ENCODE assay signal across 1 cellular context in the genomic region with DNA sequence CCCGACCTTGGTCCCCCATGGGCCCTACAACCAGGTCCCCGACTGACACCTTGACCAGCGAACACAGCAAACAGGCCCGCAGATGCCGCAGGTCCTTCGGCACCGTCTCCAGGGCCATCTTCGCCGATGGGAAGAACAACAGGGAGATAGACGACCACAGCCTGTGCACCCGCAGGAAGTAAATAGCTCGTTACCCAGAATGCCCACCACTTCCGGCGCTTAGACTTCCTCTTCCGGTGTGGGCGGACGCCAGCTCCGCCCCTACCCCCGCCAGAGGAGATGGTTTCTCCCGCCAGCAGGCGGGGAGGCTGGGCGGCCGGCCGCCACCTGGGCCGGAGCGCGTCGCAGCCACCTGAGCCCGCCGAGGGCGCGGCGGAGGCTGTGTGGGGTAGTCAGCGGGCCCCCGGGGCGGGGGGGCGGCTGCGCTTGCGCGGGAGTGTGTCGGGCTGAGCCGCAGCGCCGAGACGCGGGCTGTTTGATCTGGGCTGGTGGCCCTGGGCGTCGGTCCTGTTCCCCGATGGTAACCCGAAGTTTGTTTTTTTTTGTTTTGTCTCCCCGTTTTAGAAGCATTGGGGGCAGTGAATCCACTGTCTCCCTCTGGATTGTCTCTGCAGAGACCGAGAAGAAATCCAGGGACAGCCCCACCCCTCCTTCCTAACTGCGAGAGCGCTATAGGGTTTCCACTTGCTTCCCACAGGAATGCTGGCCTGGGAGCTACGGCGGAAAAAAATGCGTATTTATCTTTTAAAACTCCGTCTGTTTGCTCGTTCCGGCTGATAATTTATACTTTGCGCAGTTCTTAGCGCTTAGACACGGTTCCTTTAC.
A peak's percentile ranks its signal among the peaks of the same experiment; 100 is the strongest.
TF ChIP-seq lines count a peak whose summit lies in the region.

A gene (minus strand): TSS at position 184 of the 825 bp plus-strand sequence. CDS start 66 bp downstream, at position 118.

TF ChIP-seq in K562, 482 proteins besides CTCF, POLR2A, EP300 and RAD21 (continued from another document and continues in another):
- TF ChIP-seq, protein P1, sequence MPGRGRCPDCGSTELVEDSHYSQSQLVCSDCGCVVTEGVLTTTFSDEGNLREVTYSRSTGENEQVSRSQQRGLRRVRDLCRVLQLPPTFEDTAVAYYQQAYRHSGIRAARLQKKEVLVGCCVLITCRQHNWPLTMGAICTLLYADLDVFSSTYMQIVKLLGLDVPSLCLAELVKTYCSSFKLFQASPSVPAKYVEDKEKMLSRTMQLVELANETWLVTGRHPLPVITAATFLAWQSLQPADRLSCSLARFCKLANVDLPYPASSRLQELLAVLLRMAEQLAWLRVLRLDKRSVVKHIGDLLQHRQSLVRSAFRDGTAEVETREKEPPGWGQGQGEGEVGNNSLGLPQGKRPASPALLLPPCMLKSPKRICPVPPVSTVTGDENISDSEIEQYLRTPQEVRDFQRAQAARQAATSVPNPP (IDR thresholded peaks at IDR 0.05; ENCODE audit: borderline replicate concordance, insufficient read depth, insufficient read length): no peak
- TF ChIP-seq, protein P2, sequence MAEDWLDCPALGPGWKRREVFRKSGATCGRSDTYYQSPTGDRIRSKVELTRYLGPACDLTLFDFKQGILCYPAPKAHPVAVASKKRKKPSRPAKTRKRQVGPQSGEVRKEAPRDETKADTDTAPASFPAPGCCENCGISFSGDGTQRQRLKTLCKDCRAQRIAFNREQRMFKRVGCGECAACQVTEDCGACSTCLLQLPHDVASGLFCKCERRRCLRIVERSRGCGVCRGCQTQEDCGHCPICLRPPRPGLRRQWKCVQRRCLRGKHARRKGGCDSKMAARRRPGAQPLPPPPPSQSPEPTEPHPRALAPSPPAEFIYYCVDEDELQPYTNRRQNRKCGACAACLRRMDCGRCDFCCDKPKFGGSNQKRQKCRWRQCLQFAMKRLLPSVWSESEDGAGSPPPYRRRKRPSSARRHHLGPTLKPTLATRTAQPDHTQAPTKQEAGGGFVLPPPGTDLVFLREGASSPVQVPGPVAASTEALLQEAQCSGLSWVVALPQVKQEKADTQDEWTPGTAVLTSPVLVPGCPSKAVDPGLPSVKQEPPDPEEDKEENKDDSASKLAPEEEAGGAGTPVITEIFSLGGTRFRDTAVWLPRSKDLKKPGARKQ (CRISPR knock-in tag; IDR thresholded peaks at IDR 0.05): no peak
- TF ChIP-seq MYNN (IDR thresholded peaks at IDR 0.05): no peak; the same call in 1 of the 2 replicates
- no peak for TF ChIP-seq MYNN (CRISPR knock-in tag; IDR thresholded peaks at IDR 0.05)
- TF ChIP-seq FOXK1 (CRISPR knock-in tag; IDR thresholded peaks at IDR 0.05; ENCODE audit: borderline replicate concordance): peak; percentile 97
- TF ChIP-seq RBM25 (IDR thresholded peaks at IDR 0.05; ENCODE audit: low read depth, low read length, severe bottlenecking): no peak
- TF ChIP-seq, protein P3, sequence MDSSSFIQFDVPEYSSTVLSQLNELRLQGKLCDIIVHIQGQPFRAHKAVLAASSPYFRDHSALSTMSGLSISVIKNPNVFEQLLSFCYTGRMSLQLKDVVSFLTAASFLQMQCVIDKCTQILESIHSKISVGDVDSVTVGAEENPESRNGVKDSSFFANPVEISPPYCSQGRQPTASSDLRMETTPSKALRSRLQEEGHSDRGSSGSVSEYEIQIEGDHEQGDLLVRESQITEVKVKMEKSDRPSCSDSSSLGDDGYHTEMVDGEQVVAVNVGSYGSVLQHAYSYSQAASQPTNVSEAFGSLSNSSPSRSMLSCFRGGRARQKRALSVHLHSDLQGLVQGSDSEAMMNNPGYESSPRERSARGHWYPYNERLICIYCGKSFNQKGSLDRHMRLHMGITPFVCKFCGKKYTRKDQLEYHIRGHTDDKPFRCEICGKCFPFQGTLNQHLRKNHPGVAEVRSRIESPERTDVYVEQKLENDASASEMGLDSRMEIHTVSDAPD (CRISPR knock-in tag; IDR thresholded peaks at IDR 0.05): no peak
- TF ChIP-seq ZNF79 (CRISPR knock-in tag; IDR thresholded peaks at IDR 0.05; ENCODE audit: low read depth): no peak
- no peak for TF ChIP-seq MED1 (CRISPR knock-in tag; IDR thresholded peaks at IDR 0.05; ENCODE audit: borderline replicate concordance)
- TF ChIP-seq BRF1 (IDR thresholded peaks at IDR 0.05; ENCODE audit: borderline replicate concordance, extremely low read depth, insufficient read length): no peak
- TF ChIP-seq ZNF584 (CRISPR knock-in tag; IDR thresholded peaks at IDR 0.05; ENCODE audit: low read depth): no peak
- no peak for TF ChIP-seq DNMT1 (IDR thresholded peaks at IDR 0.05)
- no peak for TF ChIP-seq ZNF165 (CRISPR knock-in tag; IDR thresholded peaks at IDR 0.05; ENCODE audit: borderline replicate concordance)
- TF ChIP-seq ATF1 (CRISPR knock-in tag; IDR thresholded peaks at IDR 0.05): no peak
- peak; percentile 66 for TF ChIP-seq ATF1 (tag; IDR thresholded peaks at IDR 0.05)
- TF ChIP-seq ZNF431 (CRISPR knock-in tag; IDR thresholded peaks at IDR 0.05): no peak
- no peak for TF ChIP-seq ZNF184 (CRISPR knock-in tag; IDR thresholded peaks at IDR 0.05)
- TF ChIP-seq ASH1L (IDR thresholded peaks at IDR 0.05; ENCODE audit: borderline replicate concordance, low read depth, partially characterized antibody): no peak
- TF ChIP-seq KAT2B (IDR thresholded peaks at IDR 0.05; ENCODE audit: low read depth, low read length): no peak
- TF ChIP-seq, protein P4, sequence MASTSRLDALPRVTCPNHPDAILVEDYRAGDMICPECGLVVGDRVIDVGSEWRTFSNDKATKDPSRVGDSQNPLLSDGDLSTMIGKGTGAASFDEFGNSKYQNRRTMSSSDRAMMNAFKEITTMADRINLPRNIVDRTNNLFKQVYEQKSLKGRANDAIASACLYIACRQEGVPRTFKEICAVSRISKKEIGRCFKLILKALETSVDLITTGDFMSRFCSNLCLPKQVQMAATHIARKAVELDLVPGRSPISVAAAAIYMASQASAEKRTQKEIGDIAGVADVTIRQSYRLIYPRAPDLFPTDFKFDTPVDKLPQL (IDR thresholded peaks at IDR 0.05; ENCODE audit: extremely low read depth, insufficient read length): no peak
- TF ChIP-seq, protein P5, sequence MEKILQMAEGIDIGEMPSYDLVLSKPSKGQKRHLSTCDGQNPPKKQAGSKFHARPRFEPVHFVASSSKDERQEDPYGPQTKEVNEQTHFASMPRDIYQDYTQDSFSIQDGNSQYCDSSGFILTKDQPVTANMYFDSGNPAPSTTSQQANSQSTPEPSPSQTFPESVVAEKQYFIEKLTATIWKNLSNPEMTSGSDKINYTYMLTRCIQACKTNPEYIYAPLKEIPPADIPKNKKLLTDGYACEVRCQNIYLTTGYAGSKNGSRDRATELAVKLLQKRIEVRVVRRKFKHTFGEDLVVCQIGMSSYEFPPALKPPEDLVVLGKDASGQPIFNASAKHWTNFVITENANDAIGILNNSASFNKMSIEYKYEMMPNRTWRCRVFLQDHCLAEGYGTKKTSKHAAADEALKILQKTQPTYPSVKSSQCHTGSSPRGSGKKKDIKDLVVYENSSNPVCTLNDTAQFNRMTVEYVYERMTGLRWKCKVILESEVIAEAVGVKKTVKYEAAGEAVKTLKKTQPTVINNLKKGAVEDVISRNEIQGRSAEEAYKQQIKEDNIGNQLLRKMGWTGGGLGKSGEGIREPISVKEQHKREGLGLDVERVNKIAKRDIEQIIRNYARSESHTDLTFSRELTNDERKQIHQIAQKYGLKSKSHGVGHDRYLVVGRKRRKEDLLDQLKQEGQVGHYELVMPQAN (IDR thresholded peaks at IDR 0.05; ENCODE audit: borderline replicate concordance): peak; percentile 77; the same call in 1 of the 2 replicates
- TF ChIP-seq GABPB1 (CRISPR knock-in tag; IDR thresholded peaks at IDR 0.05): peak; percentile 94
- no peak for TF ChIP-seq ZNF785 (CRISPR knock-in tag; IDR thresholded peaks at IDR 0.05)
- TF ChIP-seq ZNF232 (CRISPR knock-in tag; IDR thresholded peaks at IDR 0.05): no peak
- TF ChIP-seq, protein P6, sequence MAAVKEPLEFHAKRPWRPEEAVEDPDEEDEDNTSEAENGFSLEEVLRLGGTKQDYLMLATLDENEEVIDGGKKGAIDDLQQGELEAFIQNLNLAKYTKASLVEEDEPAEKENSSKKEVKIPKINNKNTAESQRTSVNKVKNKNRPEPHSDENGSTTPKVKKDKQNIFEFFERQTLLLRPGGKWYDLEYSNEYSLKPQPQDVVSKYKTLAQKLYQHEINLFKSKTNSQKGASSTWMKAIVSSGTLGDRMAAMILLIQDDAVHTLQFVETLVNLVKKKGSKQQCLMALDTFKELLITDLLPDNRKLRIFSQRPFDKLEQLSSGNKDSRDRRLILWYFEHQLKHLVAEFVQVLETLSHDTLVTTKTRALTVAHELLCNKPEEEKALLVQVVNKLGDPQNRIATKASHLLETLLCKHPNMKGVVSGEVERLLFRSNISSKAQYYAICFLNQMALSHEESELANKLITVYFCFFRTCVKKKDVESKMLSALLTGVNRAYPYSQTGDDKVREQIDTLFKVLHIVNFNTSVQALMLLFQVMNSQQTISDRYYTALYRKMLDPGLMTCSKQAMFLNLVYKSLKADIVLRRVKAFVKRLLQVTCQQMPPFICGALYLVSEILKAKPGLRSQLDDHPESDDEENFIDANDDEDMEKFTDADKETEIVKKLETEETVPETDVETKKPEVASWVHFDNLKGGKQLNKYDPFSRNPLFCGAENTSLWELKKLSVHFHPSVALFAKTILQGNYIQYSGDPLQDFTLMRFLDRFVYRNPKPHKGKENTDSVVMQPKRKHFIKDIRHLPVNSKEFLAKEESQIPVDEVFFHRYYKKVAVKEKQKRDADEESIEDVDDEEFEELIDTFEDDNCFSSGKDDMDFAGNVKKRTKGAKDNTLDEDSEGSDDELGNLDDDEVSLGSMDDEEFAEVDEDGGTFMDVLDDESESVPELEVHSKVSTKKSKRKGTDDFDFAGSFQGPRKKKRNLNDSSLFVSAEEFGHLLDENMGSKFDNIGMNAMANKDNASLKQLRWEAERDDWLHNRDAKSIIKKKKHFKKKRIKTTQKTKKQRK (IDR thresholded peaks at IDR 0.05; ENCODE audit: borderline replicate concordance, low read depth, low read length): no peak
- peak; percentile 64 for TF ChIP-seq NEUROD1 (IDR thresholded peaks at IDR 0.05; ENCODE audit: borderline replicate concordance, low read depth, low read length, partially characterized antibody)
- TF ChIP-seq ZNF668 (CRISPR knock-in tag; IDR thresholded peaks at IDR 0.05): no peak
- TF ChIP-seq MAZ (CRISPR knock-in tag; conservative IDR thresholded peaks at IDR 0.05 in 1 of 2, IDR thresholded peaks at IDR 0.05 in 1 of 2): peak; percentile 76 to 92
- no peak for TF ChIP-seq CBX8 (IDR thresholded peaks at IDR 0.05; ENCODE audit: borderline replicate concordance, extremely low read depth, low read depth, low read length, poor library complexity, severe bottlenecking)
- TF ChIP-seq, protein P7, sequence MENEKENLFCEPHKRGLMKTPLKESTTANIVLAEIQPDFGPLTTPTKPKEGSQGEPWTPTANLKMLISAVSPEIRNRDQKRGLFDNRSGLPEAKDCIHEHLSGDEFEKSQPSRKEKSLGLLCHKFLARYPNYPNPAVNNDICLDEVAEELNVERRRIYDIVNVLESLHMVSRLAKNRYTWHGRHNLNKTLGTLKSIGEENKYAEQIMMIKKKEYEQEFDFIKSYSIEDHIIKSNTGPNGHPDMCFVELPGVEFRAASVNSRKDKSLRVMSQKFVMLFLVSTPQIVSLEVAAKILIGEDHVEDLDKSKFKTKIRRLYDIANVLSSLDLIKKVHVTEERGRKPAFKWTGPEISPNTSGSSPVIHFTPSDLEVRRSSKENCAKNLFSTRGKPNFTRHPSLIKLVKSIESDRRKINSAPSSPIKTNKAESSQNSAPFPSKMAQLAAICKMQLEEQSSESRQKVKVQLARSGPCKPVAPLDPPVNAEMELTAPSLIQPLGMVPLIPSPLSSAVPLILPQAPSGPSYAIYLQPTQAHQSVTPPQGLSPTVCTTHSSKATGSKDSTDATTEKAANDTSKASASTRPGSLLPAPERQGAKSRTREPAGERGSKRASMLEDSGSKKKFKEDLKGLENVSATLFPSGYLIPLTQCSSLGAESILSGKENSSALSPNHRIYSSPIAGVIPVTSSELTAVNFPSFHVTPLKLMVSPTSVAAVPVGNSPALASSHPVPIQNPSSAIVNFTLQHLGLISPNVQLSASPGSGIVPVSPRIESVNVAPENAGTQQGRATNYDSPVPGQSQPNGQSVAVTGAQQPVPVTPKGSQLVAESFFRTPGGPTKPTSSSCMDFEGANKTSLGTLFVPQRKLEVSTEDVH (IDR thresholded peaks at IDR 0.05; ENCODE audit: low read depth, partially characterized antibody): peak; percentile 90
- 0 out of 2 replicates have a peak, but pooled peaks have one; percentile 1 for TF ChIP-seq SMC3 (conservative IDR thresholded peaks at IDR 0.05; ENCODE audit: insufficient read depth, low read depth, low read length)
- TF ChIP-seq, protein P8, sequence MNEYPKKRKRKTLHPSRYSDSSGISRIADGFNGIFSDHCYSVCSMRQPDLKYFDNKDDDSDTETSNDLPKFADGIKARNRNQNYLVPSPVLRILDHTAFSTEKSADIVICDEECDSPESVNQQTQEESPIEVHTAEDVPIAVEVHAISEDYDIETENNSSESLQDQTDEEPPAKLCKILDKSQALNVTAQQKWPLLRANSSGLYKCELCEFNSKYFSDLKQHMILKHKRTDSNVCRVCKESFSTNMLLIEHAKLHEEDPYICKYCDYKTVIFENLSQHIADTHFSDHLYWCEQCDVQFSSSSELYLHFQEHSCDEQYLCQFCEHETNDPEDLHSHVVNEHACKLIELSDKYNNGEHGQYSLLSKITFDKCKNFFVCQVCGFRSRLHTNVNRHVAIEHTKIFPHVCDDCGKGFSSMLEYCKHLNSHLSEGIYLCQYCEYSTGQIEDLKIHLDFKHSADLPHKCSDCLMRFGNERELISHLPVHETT (CRISPR knock-in tag; conservative IDR thresholded peaks at IDR 0.05 in 1 of 2, IDR thresholded peaks at IDR 0.05 in 1 of 2): 0 out of 4 replicates have a peak, but pooled peaks of 1 of the 2 experiments have one; percentile 46
- TF ChIP-seq ZNF583 (CRISPR knock-in tag; IDR thresholded peaks at IDR 0.05): no peak
- no peak for TF ChIP-seq ZNF324 (CRISPR knock-in tag; IDR thresholded peaks at IDR 0.05)
